1 cellular context compared by ENCODE assay signal in genomic region chr2:217915706-217916105, GRCh38.
TF ChIP-seq lines count a peak whose summit lies in the region.

No MANE protein-coding gene starts in this region.

TF ChIP-seq in HepG2, 621 proteins besides CTCF, POLR2A, EP300 and RAD21:
- TF ChIP-seq ZBTB40 (IDR thresholded peaks at IDR 0.05) (no peak), ZBTB40 (CRISPR knock-in tag; IDR thresholded peaks at IDR 0.05) (no peak), FOXO4 (CRISPR knock-in tag; conservative IDR thresholded peaks at IDR 0.05) (0 out of 2 replicates have a peak, but pooled peaks have one; percentile 80), ZNF329 (CRISPR knock-in tag; IDR thresholded peaks at IDR 0.05; ENCODE audit: low read depth) (no peak), E2F2 (CRISPR knock-in tag; IDR thresholded peaks at IDR 0.05; ENCODE audit: borderline replicate concordance) (no peak), NR2F1 (CRISPR knock-in tag; IDR thresholded peaks at IDR 0.05) (no peak)
